ENCODE assay signal across 15 cellular contexts in genomic region chr7:30533886-30534285, GRCh38. TPM values are rescaled to one million over a fixed set of nuclear protein-coding genes. Genes with fewer than 3 reads are reported as not detected.
A peak's percentile ranks its signal among the peaks of the same experiment; 100 is the strongest.
DNase-seq lines count a peak whose midpoint lies in the region; ATAC-seq and TF ChIP-seq lines count a peak whose summit lies in the region.
"Had no signal": no experiment of that assay in that cellular context is flagged by ENCODE, and none has a peak within 500 bp of the region (broad histone marks: within the 10 kb centered on the region; RNA-seq: fewer than 3 reads in every experiment).

No MANE protein-coding gene starts in this region.

- H3K9me3 ChIP-seq in left ventricle myocardium inferior (replicated peaks) = no peaks in the 10 kb centered on the region
- H3K9me3 ChIP-seq: BLaER1, HAP-1 had no signal

- no peak for TF ChIP-seq POLR2A in NB4 (IDR thresholded peaks at IDR 0.05; ENCODE audit: extremely low read depth, insufficient read length)

- DNase-seq in Right ventricle myocardium inferior (ENCODE audit: missing footprints) (no peak), cardiac septum (ENCODE audit: low spot score) (no peak), NB4 (ENCODE audit: low read depth) (peak; percentile 23), left ventricle myocardium inferior (peak; percentile 32), NCI-H2171 (lab: John Stamatoyannopoulos, UW) (no peak), activated T-cell treated with anti-CD3 and anti-CD28 coated beads for 4 hours (no peak), hippocampal formation (lab: John Stamatoyannopoulos, UW) (no peak)
- DNase-seq: 8988T; AML-193; Calu3; CD4-positive, CD25-positive, alpha-beta regulatory T cell; DMS 273 treated with DMSO at 0.1 percent for 48 hours had no signal

- peak; percentile 62 for ATAC-seq in Right ventricle myocardium inferior
- ATAC-seq: HepG2 had no signal

- no peaks in the 10 kb centered on the region for H3K27me3 ChIP-seq in left ventricle myocardium inferior (ENCODE audit: low read depth)
- H3K27me3 ChIP-seq: BLaER1 had no signal

- intact Hi-C loops in Right ventricle myocardium inferior (cut with DNase I) = no loop called here
- intact Hi-C loops in cardiac septum (cut with DNase I) = no loop called here
- intact Hi-C loops in left ventricle myocardium inferior (cut with micrococcal nuclease) = no loop called here

- TF ChIP-seq CTCF in NB4 (IDR thresholded peaks at IDR 0.05; ENCODE audit: low read depth, low read length) (no peak), left ventricle myocardium inferior (IDR thresholded peaks at IDR 0.05; ENCODE audit: borderline replicate concordance) (no peak)

- H3K4me3 ChIP-seq in NB4 (ENCODE audit: low read depth, low read length) = no peak overlapping the region
- H3K4me3 ChIP-seq in left ventricle myocardium inferior = no peak overlapping the region
- H3K4me3 ChIP-seq: BLaER1, HAP-1 had no signal

- H3K4me1 ChIP-seq in left ventricle myocardium inferior = peaks cover 8% of the 10 kb centered on the region
- H3K4me1 ChIP-seq: BLaER1, HAP-1 had no signal

- H3K36me3 ChIP-seq in left ventricle myocardium inferior = peaks cover 13% of the 10 kb centered on the region
- H3K36me3 ChIP-seq: HAP-1 had no signal

- no peak overlapping the region for H3K27ac ChIP-seq in left ventricle myocardium inferior (replicated peaks)
- H3K27ac ChIP-seq: BLaER1 had no signal

RNA-seq across cellular contexts. Expression of gene GGCT, which starts 29.3 kb away (rescaled TPM):
- 18.9 TPM for total RNA-seq in Right ventricle myocardium inferior
- total RNA-seq in cardiac septum = 20.8 TPM
- total RNA-seq in left ventricle myocardium inferior = 18.9 TPM

RNA-seq across cellular contexts. Expression of gene NOD1, which starts 55.3 kb away (rescaled TPM):
- total RNA-seq in Right ventricle myocardium inferior (8.4 TPM), cardiac septum (13.2 TPM), left ventricle myocardium inferior (7.0 TPM)

Comparison
In these comparisons a context has a peak if more than half of its experiments do, and no peak if none do; other contexts are left out.
1. DNase-seq: peak in NB4 (single experiment) and left ventricle myocardium inferior (single experiment); none in Right ventricle myocardium inferior (single experiment), cardiac septum (single experiment), NCI-H2171 (single experiment), activated T-cell treated with anti-CD3 and anti-CD28 coated beads for 4 hours (single experiment) and hippocampal formation (0 of 2).